8 cellular contexts compared by ENCODE assay signal in genomic region chr22:36334838-36335603, GRCh38. TPM values are rescaled to one million over a fixed set of nuclear protein-coding genes. Genes with fewer than 3 reads are reported as not detected.
DNase-seq lines count a peak whose midpoint lies in the region; ATAC-seq, FAIRE-seq and TF ChIP-seq lines count a peak whose summit lies in the region.

No MANE protein-coding gene starts in this region.

- SMC1A ChIA-PET in GM12878 (lab: Charles Lee; ENCODE audit: uncharacterized antibody, unreplicated experiment) = interaction anchor here (0.7 to 1.4 kb wide), 3 partner anchors 50 to 121 kb away, joined by 3 to 5 read pairs (median 3); no protein-coding TSS in a partner anchor

- POLR2A ChIA-PET in GM12878 (lab: Charles Lee) = interaction anchor here (0.5 kb wide), 1 partner anchor 187 kb away, joined by 6 read pairs; no protein-coding TSS in a partner anchor
- POLR2A ChIA-PET in HEK293T (lab: Yijun Ruan, JAX) = no interaction called here

- intact Hi-C loops in GM12878 (cut with micrococcal nuclease; ENCODE audit: unreplicated experiment) = loop anchor here (5.0 kb wide), 1 partner anchor 117 kb away; no protein-coding TSS in a partner anchor

- H3K4me2 ChIP-seq in OCI-LY3 (ENCODE audit: low read length) = no peak overlapping the region
- no peak overlapping the region for H3K4me2 ChIP-seq in GM12878 (ENCODE audit: control insufficient read depth, insufficient read depth)

- H3K4me1 ChIP-seq in OCI-LY3 (ENCODE audit: low read length) (peaks cover 50% of the 10 kb centered on the region), GM12878 (ENCODE audit: control insufficient read depth, insufficient read depth, low read length) (peaks cover 45% of the 10 kb centered on the region), iPS-20b (ENCODE audit: insufficient read depth, low read length) (peaks cover 49% of the 10 kb centered on the region)

- in situ Hi-C loops in GM12878 (cut with MboI) = no loop called here

- H3K4me1 Mint-ChIP-seq in stimulated activated effector memory CD8-positive, alpha-beta T cell treated with anti-CD3 and anti-CD28 coated beads, Interleukin-12 subunit alpha, Interleukin-12 subunit beta, amount 100 ng/mL, for 72 hours = peaks cover 95% of the 10 kb centered on the region

- H3K27ac Mint-ChIP-seq in stimulated activated effector memory CD8-positive, alpha-beta T cell treated with anti-CD3 and anti-CD28 coated beads, Interleukin-12 subunit alpha, Interleukin-12 subunit beta, amount 100 ng/mL, for 72 hours = peak overlapping the region; percentile 98

- BruUV-seq in GM12878 (replicated peaks; lab: Mats Ljungman, UMichigan) = no TSS peak

- TF ChIP-seq POLR2A in GM12878 (IDR thresholded peaks at IDR 0.05; ENCODE audit: low read depth, low read length) = peak; percentile 68

- CTCF ChIA-PET in GM12878 (lab: Yijun Ruan, JAX) (interaction anchor here (0.7 to 1.3 kb wide), 2 partner anchors 136 to 151 kb away, joined by 3 to 4 read pairs; no protein-coding TSS in a partner anchor), HEK293T (lab: Yijun Ruan, JAX) (interaction anchor here (1.1 kb wide), 1 partner anchor 152 kb away, joined by 3 read pairs; no protein-coding TSS in a partner anchor)

- H3K4me3 ChIP-seq in OCI-LY3 (ENCODE audit: low read length) = no peak overlapping the region
- H3K4me3 ChIP-seq in GM12878 = no peak overlapping the region
- H3K4me3 ChIP-seq in iPS-20b (ENCODE audit: low read length) = no peak overlapping the region

- peaks cover 100% of the 10 kb centered on the region for H3K36me3 Mint-ChIP-seq in stimulated activated effector memory CD8-positive, alpha-beta T cell treated with anti-CD3 and anti-CD28 coated beads, Interleukin-12 subunit alpha, Interleukin-12 subunit beta, amount 100 ng/mL, for 72 hours

- no peak for FAIRE-seq in GM12878 (lab: Jason Lieb, UNC)

- ATAC-seq in GM12878 = no peak
- no peak for ATAC-seq in stimulated activated effector memory CD8-positive, alpha-beta T cell treated with anti-CD3 and anti-CD28 coated beads, Interleukin-12 subunit alpha, Interleukin-12 subunit beta, amount 100 ng/mL, for 72 hours
- ATAC-seq in HG03460 (IDR thresholded peaks at IDR 0.05; ENCODE audit: unreplicated experiment) = no peak

- peaks cover 86% of the 10 kb centered on the region for H3K36me3 ChIP-seq in OCI-LY3 (replicated peaks; ENCODE audit: low read depth, low read length)
- H3K36me3 ChIP-seq in GM12878 (ENCODE audit: control insufficient read depth in 2 of 2, insufficient read depth in 2 of 2, low read length in 1 of 2) = peaks cover 31 to 42% of the 10 kb centered on the region in 2 experiments
- peaks cover 94% of the 10 kb centered on the region for H3K36me3 ChIP-seq in iPS-20b (ENCODE audit: insufficient read depth, low read depth, low read length)

- no peaks in the 10 kb centered on the region for H3K9me3 Mint-ChIP-seq in stimulated activated effector memory CD8-positive, alpha-beta T cell treated with anti-CD3 and anti-CD28 coated beads, Interleukin-12 subunit alpha, Interleukin-12 subunit beta, amount 100 ng/mL, for 72 hours

- 66% methylated on average over 17 of the region's 17 CpGs for WGBS in GM12878 (ENCODE audit: insufficient coverage, insufficient replicate concordance, low lambda C conversion rate, missing lambda C conversion rate)

- no peak overlapping the region for H2AFZ ChIP-seq in OCI-LY3 (ENCODE audit: low read depth, low read length)
- H2AFZ ChIP-seq in GM12878 (ENCODE audit: control insufficient read depth, low read depth, low read length) = no peak overlapping the region

- H3K4me3 Mint-ChIP-seq in stimulated activated effector memory CD8-positive, alpha-beta T cell treated with anti-CD3 and anti-CD28 coated beads, Interleukin-12 subunit alpha, Interleukin-12 subunit beta, amount 100 ng/mL, for 72 hours = peak overlapping the region; percentile 85

- TF ChIP-seq CTCF in OCI-LY3 (IDR thresholded peaks at IDR 0.05; ENCODE audit: low read depth, low read length) (no peak), GM12878 (IDR thresholded peaks at IDR 0.05 in 2 of 3, conservative IDR thresholded peaks at IDR 0.05 in 1 of 3; ENCODE audit: control insufficient read depth in 2 of 3, extremely low read depth in 1 of 3, insufficient read depth in 1 of 3, low read depth in 3 of 3, low read length in 3 of 3) (no peak)

- H3K27ac ChIP-seq in OCI-LY3 (ENCODE audit: low read length) (peak overlapping the region; percentile 53), GM12878 (ENCODE audit: control insufficient read depth, insufficient read depth) (peak overlapping the region; percentile 7; the same call in 1 of the 2 replicates), iPS-20b (ENCODE audit: low read length) (no peak overlapping the region)

- H3K9ac ChIP-seq in OCI-LY3 (ENCODE audit: low read length) (no peak overlapping the region), GM12878 (ENCODE audit: control insufficient read depth, insufficient read depth, low read length) (no peak overlapping the region), iPS-20b (ENCODE audit: low read depth, low read length) (peak overlapping the region; percentile 13; the same call in 1 of the 2 replicates)

- H3K27me3 ChIP-seq in OCI-LY3 (ENCODE audit: low read depth, low read length) = no peaks in the 10 kb centered on the region
- H3K27me3 ChIP-seq in GM12878 (replicated peaks in 1 of 2; ENCODE audit: control insufficient read depth in 2 of 2, insufficient read depth in 2 of 2, low read length in 1 of 2) = no peaks in the 10 kb centered on the region
- no peaks in the 10 kb centered on the region for H3K27me3 ChIP-seq in iPS-20b (ENCODE audit: insufficient read depth, low read length)

- TF ChIP-seq RAD21 in GM12878 (IDR thresholded peaks at IDR 0.05; ENCODE audit: insufficient read depth, low read depth, low read length) = no peak

- H3K9me3 ChIP-seq in OCI-LY3 (ENCODE audit: insufficient read depth, low read length) (no peaks in the 10 kb centered on the region), GM12878 (replicated peaks; ENCODE audit: control insufficient read depth, insufficient read depth, low read length) (no peaks in the 10 kb centered on the region), iPS-20b (ENCODE audit: insufficient read depth, low read depth, low read length) (no peaks in the 10 kb centered on the region)

- H3K79me2 ChIP-seq in OCI-LY3 (ENCODE audit: low read length) = peaks cover 99% of the 10 kb centered on the region
- H3K79me2 ChIP-seq in GM12878 (ENCODE audit: control insufficient read depth, insufficient read depth, low read length) = peaks cover 58% of the 10 kb centered on the region

- RAD21 ChIA-PET in GM12878 (lab: Charles Lee; ENCODE audit: unreplicated experiment) = no interaction called here

- no peak for TF ChIP-seq EP300 in GM12878 (IDR thresholded peaks at IDR 0.05; ENCODE audit: borderline replicate concordance in 1 of 2, control insufficient read depth in 1 of 2, low read depth in 2 of 2, low read length in 2 of 2)

- H4K20me1 ChIP-seq in OCI-LY3 (ENCODE audit: insufficient read depth, low read length) (peaks cover 35% of the 10 kb centered on the region), GM12878 (ENCODE audit: control insufficient read depth, insufficient read depth) (no peaks in the 10 kb centered on the region)

- DNase-seq in EL = peak; percentile 87
- no peak for DNase-seq in GM12878 (ENCODE audit: low read depth, low spot score)
- DNase-seq in stimulated activated effector memory CD8-positive, alpha-beta T cell treated with anti-CD3 and anti-CD28 coated beads, Interleukin-12 subunit alpha, Interleukin-12 subunit beta, amount 100 ng/mL, for 72 hours (ENCODE audit: low spot score in 2 of 2) = no peak
- DNase-seq in NCI-H2196 treated with DMSO at 0.1 percent for 48 hours (lab: John Stamatoyannopoulos, UW; ENCODE audit: unreplicated experiment) = no peak
- no peak for DNase-seq in HEK293T (ENCODE audit: extremely low spot score)

TF ChIP-seq in GM12878, 131 proteins besides CTCF, POLR2A, EP300 and RAD21:
- peak; percentile 38; the same call in 1 of the 2 replicates for TF ChIP-seq POLR2AphosphoS5 (IDR thresholded peaks at IDR 0.05; ENCODE audit: low read length)
- TF ChIP-seq MXI1 (IDR thresholded peaks at IDR 0.05; ENCODE audit: low read depth, low read length) = no peak
- no peak for TF ChIP-seq SUZ12 (IDR thresholded peaks at IDR 0.05; ENCODE audit: unreplicated experiment)
- no peak for TF ChIP-seq BHLHE40 (IDR thresholded peaks at IDR 0.05; ENCODE audit: borderline replicate concordance in 1 of 2, low read depth in 2 of 2, low read length in 1 of 2)

TF ChIP-seq in HEK293T, 16 proteins besides CTCF, POLR2A, EP300 and RAD21:
- TF ChIP-seq FOXM1 (IDR thresholded peaks at IDR 0.05; ENCODE audit: borderline replicate concordance) = no peak

RNA-seq across cellular contexts. Expression of gene MYH9, which starts 52.7 kb away (rescaled TPM):
- 209 and 215 TPM in 2 replicates for total RNA-seq in GM12878 (2013; cell fraction: nucleolus; rRNA removed)
- total RNA-seq in GM12878 (2014; rRNA removed) (185 and 216 TPM in 2 replicates), GM12878 (2014; rRNA removed; fragmentation: Illumina TruSeq; extraction: Trizol) (82.8 and 83.1 TPM in 2 replicates), GM12878 (2021) (497 and 525 TPM in 2 replicates)
- 79.9 TPM for polyA plus RNA-seq in GM12878 (2011; ENCODE audit: low read depth)
- polyA plus RNA-seq in GM12878 (2011; rRNA removed) (42.4 and 98.6 TPM in 2 replicates), GM12878 (2014; fragmentation: Illumina TruSeq; extraction: Trizol) (123 and 125 TPM in 2 replicates), GM12878 (2014; fragmentation: Nextera tagmentation; extraction: Ambion mirVana) (1 to 10 TPM; 5.1 to 8.1 TPM), GM12878 (2014; rRNA removed) (165 and 198 TPM in 2 replicates), GM12878 (2016; fragmentation: Nextera tagmentation; extraction: Ambion mirVana) (100 to 1,000 TPM; 228 to 236 TPM)
- 51.0 and 59.8 TPM in 2 replicates for polyA plus RNA-seq in GM12878 (2011; cell fraction: cytosol; rRNA removed)
- 91.7 and 127 TPM in 2 replicates for polyA plus RNA-seq in GM12878 (2011; cell fraction: nucleus; rRNA removed)
- polyA plus RNA-seq in GM12878 (2012) = 154 and 166 TPM in 2 replicates
- 168 and 298 TPM in 2 replicates for polyA minus RNA-seq in GM12878 (2011; rRNA and poly(A)+ RNA removed)
- 91.7 and 100 TPM in 2 replicates for polyA minus RNA-seq in GM12878 (2011; cell fraction: cytosol; rRNA and poly(A)+ RNA removed)
- polyA minus RNA-seq in GM12878 (2011; cell fraction: nucleus; rRNA and poly(A)+ RNA removed) = 54.6 and 83.0 TPM in 2 replicates
